7 cellular contexts compared by ENCODE assay signal in the genomic region with DNA sequence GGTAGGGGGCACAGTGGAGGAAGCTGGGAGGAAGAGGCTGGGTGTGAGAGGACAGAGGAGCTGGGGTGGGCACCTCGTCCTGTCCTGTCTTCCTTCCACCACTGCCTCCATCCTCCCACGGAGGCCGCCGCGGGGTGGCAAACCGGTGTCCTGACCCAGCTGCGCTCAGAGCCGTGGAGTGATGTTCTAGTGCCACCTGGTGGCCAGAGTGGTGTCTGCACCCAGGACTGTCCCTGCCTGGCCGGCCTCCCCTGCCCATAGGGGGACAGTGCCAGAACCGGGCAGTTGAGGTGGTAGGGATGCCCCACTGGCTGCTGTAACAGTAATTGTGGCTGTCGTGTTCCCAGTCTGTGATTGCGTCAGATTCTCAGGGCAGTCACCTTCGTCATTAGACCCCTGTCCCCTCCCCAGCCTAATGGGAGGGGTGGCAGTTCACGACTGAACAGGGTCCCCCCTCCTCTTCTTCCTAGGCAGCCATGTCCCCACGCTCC. TPM values are rescaled to one million over a fixed set of nuclear protein-coding genes. Genes with fewer than 3 reads are reported as not detected.
DNase-seq lines count a peak whose midpoint lies in the region; FAIRE-seq and TF ChIP-seq lines count a peak whose summit lies in the region.

No MANE protein-coding gene starts in this region.

- TF ChIP-seq CTCF in ovary (IDR thresholded peaks at IDR 0.05) (peak; percentile 84 to 99 (median 98)), transverse colon (IDR thresholded peaks at IDR 0.05) (peak; percentile 97 to 99 (median 99))

- peak; percentile 87 for FAIRE-seq in GM12892 (lab: Jason Lieb, UNC)

- WGBS in ovary, 3 donors: 10 to 17% (median 16%) methylated on average over 15 of the region's 15 CpGs
- 10% methylated on average over 15 of the region's 15 CpGs; no CpG with 5 or more reads in 1 of the 2 donors for WGBS in transverse colon (ENCODE audit: low coverage in 1 of 2), 2 donors

- in situ Hi-C loops in transverse colon (cut with MboI; ENCODE audit: low pct_ligation_motif_present in 1 of 4, low pct_unique_long_range_greater_than_20kb in 1 of 4, low sequenced_read_pairs in 3 of 4): loop anchor here in 3 of 4 donors (10.0 to 25.0 kb wide), 3 partner anchors 52 to 135 kb away; a partner anchor contains a TSS

- H3K27me3 ChIP-seq in SJSA1 (replicated peaks) (peaks cover 8% of the 10 kb centered on the region), ovary (no peaks in the 10 kb centered on the region), transverse colon (peaks cover 13% of the 10 kb centered on the region)

- intact Hi-C loops in ovary (cut with DNase I) (loop anchor here (2.0 to 10.0 kb wide), 4 partner anchors 58 to 132 kb away; a partner anchor contains a TSS), transverse colon (cut with DNase I; ENCODE audit: low total_unique reads) (loop anchor here (2.0 to 10.0 kb wide), 2 partner anchors 58 to 142 kb away; a partner anchor contains a TSS)

- H3K36me3 ChIP-seq in SJSA1: peaks cover 6% of the 10 kb centered on the region
- H3K36me3 ChIP-seq in ovary: no peaks in the 10 kb centered on the region
- no peaks in the 10 kb centered on the region for H3K36me3 ChIP-seq in transverse colon

- TF ChIP-seq POLR2A in GM12892 (IDR thresholded peaks at IDR 0.05; ENCODE audit: low read depth, low read length) (no peak), ovary (IDR thresholded peaks at IDR 0.05) (peak; percentile 30), transverse colon (IDR thresholded peaks at IDR 0.05) (no peak)

- DNase-seq in GM12892 (ENCODE audit: insufficient read length) (peak; percentile 84), LoVo (ENCODE audit: low spot score) (peak; percentile 84), SJSA1 (ENCODE audit: low read depth in 1 of 2, low spot score in 2 of 2) (peak; percentile 69 to 86), activated gamma-delta T cell (lab: John Stamatoyannopoulos, UW) (peak; percentile 43), foreskin melanocyte (peak; percentile 51), ovary (peak; percentile 79 to 92 (median 89)), transverse colon (peak; percentile 90)

- H3K4me1 ChIP-seq in SJSA1 (replicated peaks) (peaks cover 27% of the 10 kb centered on the region), ovary (ENCODE audit: insufficient read depth) (peaks cover 2% of the 10 kb centered on the region), transverse colon (peaks cover 2 to 17% (median 12%) of the 10 kb centered on the region in 4 donors)

- no peaks in the 10 kb centered on the region for H3K9me3 ChIP-seq in SJSA1 (replicated peaks)
- no peaks in the 10 kb centered on the region for H3K9me3 ChIP-seq in ovary
- no peaks in the 10 kb centered on the region for H3K9me3 ChIP-seq in transverse colon

- no peak overlapping the region for H3K4me3 ChIP-seq in SJSA1
- no peak overlapping the region for H3K4me3 ChIP-seq in ovary
- no peak overlapping the region for H3K4me3 ChIP-seq in transverse colon

- TF ChIP-seq EP300 in ovary (IDR thresholded peaks at IDR 0.05) (no peak), transverse colon (IDR thresholded peaks at IDR 0.05; ENCODE audit: low read depth) (no peak)

- H3K27ac ChIP-seq in SJSA1 (no peak overlapping the region), ovary (no peak overlapping the region), transverse colon (no peak overlapping the region)

RNA-seq across cellular contexts. Expression of a gene that starts 11.1 kb away (rescaled TPM):
- 7.5 TPM for polyA plus RNA-seq in GM12892 (2012; ENCODE audit: missing spikeins)
- total RNA-seq in SJSA1 (2014; rRNA removed; shearing (Covaris generic)): 21.4 and 41.9 TPM in 2 replicates
- total RNA-seq in ovary (10 to 100 TPM in 5 of 7 donors, 1 to 10 TPM in 2; 6.8 to 22.8 (median 12.2) TPM), transverse colon (10 to 100 TPM; 28.9 to 69.6 (median 42.7) TPM)
- 10 to 100 TPM; 12.9 to 14.7 TPM for polyA plus RNA-seq in ovary

RNA-seq across cellular contexts. Expression of a gene that starts 30.0 kb away (rescaled TPM):
- polyA plus RNA-seq in GM12892 (2012; ENCODE audit: missing spikeins): 1.5 TPM
- total RNA-seq in SJSA1 (2014; rRNA removed; shearing (Covaris generic)): not detected in 2 replicates
- total RNA-seq in ovary (1 to 10 TPM in 4 of 7 donors, under 1 TPM in 2, not detected in 1; 0.33 to 5.9 (median 2.2) TPM), transverse colon (1 to 10 TPM in 1 of 4 donors, not detected in 3; 1.6 TPM)
- 1 to 10 TPM in 1 of 2 donors, under 1 TPM in 1; 1.00 to 1.7 TPM for polyA plus RNA-seq in ovary
